8 cellular contexts compared by ENCODE assay signal in the genomic region with DNA sequence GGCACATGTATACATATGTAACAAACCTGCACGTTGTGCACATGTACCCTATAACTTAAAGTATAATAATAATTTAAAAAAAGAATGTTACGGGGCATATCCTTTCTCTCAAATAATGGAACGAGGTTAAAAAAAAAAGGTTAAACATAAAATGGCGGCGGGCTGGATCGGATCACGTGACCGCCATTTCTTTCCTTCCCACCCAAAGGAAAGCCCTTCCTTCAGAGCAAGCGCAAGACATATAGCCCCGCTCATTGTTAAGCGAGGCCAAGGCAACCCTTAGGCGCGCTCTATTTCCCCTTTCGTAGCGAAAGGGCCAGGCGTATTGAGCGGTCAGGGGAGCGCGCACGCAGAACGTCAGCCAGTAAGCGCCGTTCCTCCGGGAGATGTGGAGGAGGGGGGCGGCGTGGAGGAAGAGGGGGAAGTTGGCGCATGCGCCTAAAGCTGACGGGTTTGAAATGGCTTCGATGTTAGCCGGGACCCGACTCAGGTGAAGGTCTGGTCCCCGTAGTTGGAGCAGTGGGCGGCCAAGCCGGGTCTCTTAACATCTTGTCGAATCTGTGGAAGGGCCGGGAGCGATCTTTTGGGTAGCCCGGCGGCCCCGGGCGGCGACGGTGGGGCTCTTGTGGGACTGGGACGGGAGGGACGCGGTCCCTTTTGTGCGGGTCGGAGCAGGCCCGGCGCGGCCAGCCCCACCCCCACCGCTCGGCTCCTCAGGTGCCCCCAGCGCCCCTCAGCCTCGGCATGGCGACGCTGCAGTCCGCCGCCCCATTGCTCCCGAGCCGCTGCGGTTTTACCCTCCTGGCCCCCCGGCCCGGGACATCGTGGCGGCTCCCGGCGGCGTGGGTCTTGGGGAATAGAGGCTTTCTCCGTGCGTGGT. TPM values are rescaled to one million over a fixed set of nuclear protein-coding genes. Genes with fewer than 3 reads are reported as not detected.
DNase-seq lines count a peak whose midpoint lies in the region; ATAC-seq, FAIRE-seq and TF ChIP-seq lines count a peak whose summit lies in the region.

A gene with protein sequence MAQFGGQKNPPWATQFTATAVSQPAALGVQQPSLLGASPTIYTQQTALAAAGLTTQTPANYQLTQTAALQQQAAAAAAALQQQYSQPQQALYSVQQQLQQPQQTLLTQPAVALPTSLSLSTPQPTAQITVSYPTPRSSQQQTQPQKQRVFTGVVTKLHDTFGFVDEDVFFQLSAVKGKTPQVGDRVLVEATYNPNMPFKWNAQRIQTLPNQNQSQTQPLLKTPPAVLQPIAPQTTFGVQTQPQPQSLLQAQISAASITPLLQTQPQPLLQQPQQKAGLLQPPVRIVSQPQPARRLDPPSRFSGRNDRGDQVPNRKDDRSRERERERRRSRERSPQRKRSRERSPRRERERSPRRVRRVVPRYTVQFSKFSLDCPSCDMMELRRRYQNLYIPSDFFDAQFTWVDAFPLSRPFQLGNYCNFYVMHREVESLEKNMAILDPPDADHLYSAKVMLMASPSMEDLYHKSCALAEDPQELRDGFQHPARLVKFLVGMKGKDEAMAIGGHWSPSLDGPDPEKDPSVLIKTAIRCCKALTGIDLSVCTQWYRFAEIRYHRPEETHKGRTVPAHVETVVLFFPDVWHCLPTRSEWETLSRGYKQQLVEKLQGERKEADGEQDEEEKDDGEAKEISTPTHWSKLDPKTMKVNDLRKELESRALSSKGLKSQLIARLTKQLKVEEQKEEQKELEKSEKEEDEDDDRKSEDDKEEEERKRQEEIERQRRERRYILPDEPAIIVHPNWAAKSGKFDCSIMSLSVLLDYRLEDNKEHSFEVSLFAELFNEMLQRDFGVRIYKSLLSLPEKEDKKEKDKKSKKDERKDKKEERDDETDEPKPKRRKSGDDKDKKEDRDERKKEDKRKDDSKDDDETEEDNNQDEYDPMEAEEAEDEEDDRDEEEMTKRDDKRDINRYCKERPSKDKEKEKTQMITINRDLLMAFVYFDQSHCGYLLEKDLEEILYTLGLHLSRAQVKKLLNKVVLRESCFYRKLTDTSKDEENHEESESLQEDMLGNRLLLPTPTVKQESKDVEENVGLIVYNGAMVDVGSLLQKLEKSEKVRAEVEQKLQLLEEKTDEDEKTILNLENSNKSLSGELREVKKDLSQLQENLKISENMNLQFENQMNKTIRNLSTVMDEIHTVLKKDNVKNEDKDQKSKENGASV (plus strand): TSS at position 447 of the 880 bp plus-strand sequence. CDS start 1,266 bp downstream, outside the sequence.

- peak; percentile 95 to 96 for ATAC-seq in naive thymus-derived CD8-positive, alpha-beta T cell

- DNase-seq in EL (peak; percentile 99), H54 (ENCODE audit: insufficient read length, low spot score) (peak; percentile 96), fibroblast of mammary gland (ENCODE audit: low read depth) (peak; percentile 99)
- DNase-seq in activated T-helper 9 cell treated with anti-CD3 and anti-CD28 coated beads, Interleukin-2, amount 50 U/mL, for 16 hours (ENCODE audit: low read depth), result peak; percentile 96
- DNase-seq in naive thymus-derived CD8-positive, alpha-beta T cell, result peak; percentile 93 to 98 (median 96)
- DNase-seq in stimulated activated naive CD4-positive, alpha-beta T cell (lab: John Stamatoyannopoulos, UW), result peak; percentile 87 to 96 (median 96)

- no peaks in the 10 kb centered on the region for H3K9me3 ChIP-seq in Loucy (ENCODE audit: insufficient read depth, low read depth, low read length)

- H3K36me3 ChIP-seq in Loucy (ENCODE audit: insufficient read depth, low read length), result peaks cover 11% of the 10 kb centered on the region; the same call in 1 of the 2 replicates

- H4K20me1 ChIP-seq in Loucy (ENCODE audit: insufficient read depth, low read length, poor library complexity, severe bottlenecking), result peaks cover 18% of the 10 kb centered on the region

- no peaks in the 10 kb centered on the region for H3K9me2 ChIP-seq in Loucy (replicated peaks; ENCODE audit: low read depth, low read length)

- TF ChIP-seq POLR2A in H54 (IDR thresholded peaks at IDR 0.05; ENCODE audit: low read depth, low read length) (peak; percentile 83; the same call in 1 of the 2 replicates), Raji (IDR thresholded peaks at IDR 0.05; ENCODE audit: insufficient read depth, low read depth, low read length) (peak; percentile 85)

- peak within 1 kb of the TSS; percentile 96 to 100 (median 98) for H3K27ac Mint-ChIP-seq in naive thymus-derived CD8-positive, alpha-beta T cell

- H3K9me3 Mint-ChIP-seq in naive thymus-derived CD8-positive, alpha-beta T cell, result no peaks in the 10 kb centered on the region

- FAIRE-seq in H54 (lab: Jason Lieb, UNC), result peak; percentile 94

- H3K36me3 Mint-ChIP-seq in naive thymus-derived CD8-positive, alpha-beta T cell, result peaks cover 0 to 35% (median 4%) of the 10 kb centered on the region in 3 donors

- POLR2A ChIA-PET in naive thymus-derived CD8-positive, alpha-beta T cell (lab: Charles Lee), result interaction anchor here (0.6 to 1.0 kb wide), 6 partner anchors 11 to 179 kb away, joined by 4 read pairs; no protein-coding TSS in a partner anchor

- peaks cover 8% of the 10 kb centered on the region for H3K27me3 ChIP-seq in Loucy (ENCODE audit: insufficient read depth, low read length, poor library complexity, severe bottlenecking)

- H3K4me3 ChIP-seq in Loucy (ENCODE audit: low read length, poor library complexity, severe bottlenecking), result peak within 1 kb of the TSS; percentile 99
- H3K4me3 ChIP-seq in fibroblast of mammary gland (ENCODE audit: control insufficient read depth, low read depth, low read length), result peak within 1 kb of the TSS; percentile 85

- peak within 1 kb of the TSS; percentile 98 for H3K9ac ChIP-seq in Loucy (ENCODE audit: low read depth, low read length, poor library complexity, severe bottlenecking)

- H3K27me3 Mint-ChIP-seq in naive thymus-derived CD8-positive, alpha-beta T cell, result peaks cover 0 to 4% (median 0%) of the 10 kb centered on the region in 5 donors

- peak within 1 kb of the TSS; percentile 94 for H2AFZ ChIP-seq in Loucy (ENCODE audit: low read length)

- TF ChIP-seq CTCF in Loucy (conservative IDR thresholded peaks at IDR 0.05; ENCODE audit: low read length) (no peak), fibroblast of mammary gland (conservative IDR thresholded peaks at IDR 0.05; ENCODE audit: control insufficient read depth, insufficient read depth, low read depth, low read length) (no peak)

- H3K4me1 ChIP-seq in Loucy (ENCODE audit: insufficient read depth, low read length, poor library complexity, severe bottlenecking), result peaks cover 9% of the 10 kb centered on the region

- peak within 1 kb of the TSS; percentile 92 to 100 (median 98) for H3K4me3 Mint-ChIP-seq in naive thymus-derived CD8-positive, alpha-beta T cell

- H3K4me2 ChIP-seq in Loucy (ENCODE audit: low read depth, low read length, poor library complexity, severe bottlenecking), result peak within 1 kb of the TSS; percentile 85

- H3K4me1 Mint-ChIP-seq in naive thymus-derived CD8-positive, alpha-beta T cell, result peaks cover 11 to 22% (median 20%) of the 10 kb centered on the region in 4 donors

- H3K79me2 ChIP-seq in Loucy (ENCODE audit: insufficient read depth, low read length), result peaks cover 48% of the 10 kb centered on the region

- no peaks in the 10 kb centered on the region for H3F3A ChIP-seq in Loucy (ENCODE audit: low read depth)

RNA-seq across cellular contexts. Expression of the gene that starts here (rescaled TPM):
- total RNA-seq in naive thymus-derived CD8-positive, alpha-beta T cell, result 100 to 1,000 TPM; 101 to 104 TPM
- polyA plus RNA-seq in naive thymus-derived CD8-positive, alpha-beta T cell, result 10 to 100 TPM; 29.6 to 48.1 (median 31.3) TPM

Comparison
In these comparisons a context has a peak if more than half of its experiments do, and no peak if none do; other contexts are left out.
1. Peak in every context shown above with its lines: DNase-seq, ATAC-seq and H3K4me3 ChIP-seq.